In the genomic region with DNA sequence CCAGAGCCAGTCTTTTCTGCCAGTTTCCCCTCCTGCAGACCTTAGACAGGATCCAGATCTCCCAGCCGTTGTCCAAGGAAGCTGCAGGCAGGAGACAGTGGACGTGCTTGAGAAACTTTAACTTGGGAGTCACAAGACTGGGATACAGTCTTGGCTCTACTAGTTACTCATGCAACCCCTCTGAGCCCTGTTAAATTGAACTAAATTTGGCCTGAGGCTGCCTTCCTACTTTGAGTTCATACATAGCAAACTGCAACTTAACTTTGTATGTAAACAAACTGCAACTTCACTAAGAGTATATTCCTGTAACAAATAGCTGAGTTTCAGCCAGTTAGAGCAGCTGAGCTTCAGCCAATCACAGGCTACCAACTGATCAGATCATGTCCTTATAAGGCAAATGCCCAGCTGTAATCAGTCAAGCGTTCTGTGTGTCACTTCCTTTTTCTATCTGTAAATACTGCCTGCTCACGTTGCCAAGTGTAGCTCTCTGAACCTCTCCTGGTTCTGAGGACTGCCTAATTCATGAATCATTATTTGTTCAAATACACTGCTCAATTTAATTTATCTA, we compare ENCODE assay signal across 8 cellular contexts.
DNase-seq lines count a peak whose midpoint lies in the region; ATAC-seq and TF ChIP-seq lines count a peak whose summit lies in the region.

No MANE protein-coding gene starts in this region.

- H3K79me2 ChIP-seq in SK-N-SH (ENCODE audit: insufficient read depth), result no peaks in the 10 kb centered on the region

- H3K27me3 ChIP-seq in SK-N-SH (ENCODE audit: insufficient read depth) (no peaks in the 10 kb centered on the region), left ventricle myocardium inferior (ENCODE audit: low read depth) (no peaks in the 10 kb centered on the region), transverse colon (no peaks in the 10 kb centered on the region)

- TF ChIP-seq CTCF in SK-N-SH (IDR thresholded peaks at IDR 0.05) (no peak), left ventricle myocardium inferior (IDR thresholded peaks at IDR 0.05; ENCODE audit: borderline replicate concordance) (no peak), transverse colon (IDR thresholded peaks at IDR 0.05) (no peak)

- no peaks in the 10 kb centered on the region for H3K9me3 Mint-ChIP-seq in activated CD4-positive, alpha-beta T cell treated with anti-CD3 and anti-CD28 coated beads, Interleukin-2, amount 10 ng/mL, durations not matched to agents 24 days and 14 days
- H3K9me3 Mint-ChIP-seq in activated CD8-positive, alpha-beta memory T cell treated with anti-CD3 and anti-CD28 coated beads, Interleukin-2, amount 10 ng/mL, durations not matched to agents 7 days and 5 days (ENCODE audit: low read depth), result peaks cover 7% of the 10 kb centered on the region

- intact Hi-C loops in left ventricle myocardium inferior (cut with micrococcal nuclease) (no loop called here), transverse colon (cut with DNase I; ENCODE audit: low total_unique reads) (no loop called here)
- intact Hi-C loops in activated CD4-positive, alpha-beta T cell treated with anti-CD3 and anti-CD28 coated beads, Interleukin-2, amount 10 ng/mL, durations not matched to agents 24 days and 14 days (cut with micrococcal nuclease), result no loop called here

- TF ChIP-seq POLR2A in transverse colon (IDR thresholded peaks at IDR 0.05), result no peak

- 42% methylated on average over 4 of the region's 4 CpGs for WGBS in SK-N-SH (ENCODE audit: low lambda C conversion rate)
- 33 to 64% methylated on average over 2 to 4 of the region's 4 CpGs for WGBS in transverse colon (ENCODE audit: low coverage in 1 of 2), 2 donors

- peak overlapping the region; percentile 47; the same call in 1 of the 2 replicates for H2AFZ ChIP-seq in SK-N-SH (ENCODE audit: low read depth)

- no peak overlapping the region; the same call in 1 of the 2 replicates for H3K4me2 ChIP-seq in SK-N-SH

- H3K36me3 Mint-ChIP-seq in activated CD4-positive, alpha-beta T cell treated with anti-CD3 and anti-CD28 coated beads, Interleukin-2, amount 10 ng/mL, durations not matched to agents 24 days and 14 days (ENCODE audit: low read depth), result no peaks in the 10 kb centered on the region
- peaks cover 12% of the 10 kb centered on the region for H3K36me3 Mint-ChIP-seq in activated CD8-positive, alpha-beta memory T cell treated with anti-CD3 and anti-CD28 coated beads, Interleukin-2, amount 10 ng/mL, durations not matched to agents 7 days and 5 days

- H3K4me3 ChIP-seq in SK-N-SH (ENCODE audit: low read depth in 2 of 2, low read length in 1 of 2) (no peak overlapping the region), left ventricle myocardium inferior (no peak overlapping the region), transverse colon (no peak overlapping the region)

- CTCF ChIA-PET in SK-N-SH (lab: Yijun Ruan, JAX), result interaction anchor here (1.0 to 1.8 kb wide), 5 partner anchors 12 to 40 kb away, joined by 3 to 5 read pairs (median 3); no protein-coding TSS in a partner anchor
- CTCF ChIA-PET in activated CD8-positive, alpha-beta memory T cell treated with anti-CD3 and anti-CD28 coated beads, Interleukin-2, amount 10 ng/mL, durations not matched to agents 7 days and 5 days (lab: Charles Lee), result interaction anchor here (1.2 kb wide), 1 partner anchor 45 kb away, joined by 4 read pairs; no protein-coding TSS in a partner anchor

- no peaks in the 10 kb centered on the region for H3K4me1 Mint-ChIP-seq in activated CD4-positive, alpha-beta T cell treated with anti-CD3 and anti-CD28 coated beads, Interleukin-2, amount 10 ng/mL, durations not matched to agents 24 days and 14 days
- no peaks in the 10 kb centered on the region for H3K4me1 Mint-ChIP-seq in activated CD8-positive, alpha-beta memory T cell treated with anti-CD3 and anti-CD28 coated beads, Interleukin-2, amount 10 ng/mL, durations not matched to agents 7 days and 5 days

- ATAC-seq in HG03159 (IDR thresholded peaks at IDR 0.05; ENCODE audit: unreplicated experiment) (peak; percentile 79), HG02588 (IDR thresholded peaks at IDR 0.05; ENCODE audit: unreplicated experiment) (no peak)
- ATAC-seq in activated CD8-positive, alpha-beta memory T cell treated with anti-CD3 and anti-CD28 coated beads, Interleukin-2, amount 10 ng/mL, durations not matched to agents 7 days and 5 days, result no peak

- DNase-seq in CD1c-positive myeloid dendritic cell (ENCODE audit: extremely low spot score), result peak; percentile 30
- DNase-seq in SK-N-SH, result no peak
- no peak for DNase-seq in left ventricle myocardium inferior
- DNase-seq in transverse colon, result no peak
- DNase-seq in activated CD4-positive, alpha-beta T cell treated with anti-CD3 and anti-CD28 coated beads, Interleukin-2, amount 10 ng/mL, durations not matched to agents 24 days and 14 days, result no peak
- DNase-seq in activated CD8-positive, alpha-beta memory T cell treated with anti-CD3 and anti-CD28 coated beads, Interleukin-2, amount 10 ng/mL, durations not matched to agents 7 days and 5 days, result no peak

- peak overlapping the region; percentile 30 for H3K9ac ChIP-seq in SK-N-SH

- peak overlapping the region in 1 of 2 experiments; percentile 88; a peak in 2 of 4 replicates for H3K27ac ChIP-seq in SK-N-SH (ENCODE audit: low read depth in 2 of 2, low read length in 1 of 2)
- H3K27ac ChIP-seq in left ventricle myocardium inferior (replicated peaks), result peak overlapping the region; percentile 20
- peak overlapping the region; percentile 18 to 77 (median 70) for H3K27ac ChIP-seq in transverse colon

- H3K27ac Mint-ChIP-seq in activated CD4-positive, alpha-beta T cell treated with anti-CD3 and anti-CD28 coated beads, Interleukin-2, amount 10 ng/mL, durations not matched to agents 24 days and 14 days, result no peak overlapping the region
- no peak overlapping the region for H3K27ac Mint-ChIP-seq in activated CD8-positive, alpha-beta memory T cell treated with anti-CD3 and anti-CD28 coated beads, Interleukin-2, amount 10 ng/mL, durations not matched to agents 7 days and 5 days

- in situ Hi-C loops in transverse colon (cut with MboI; ENCODE audit: low pct_ligation_motif_present in 1 of 4, low pct_unique_long_range_greater_than_20kb in 1 of 4, low sequenced_read_pairs in 3 of 4), result no loop called here

- H3F3A ChIP-seq in SK-N-SH (replicated peaks; ENCODE audit: insufficient read depth), result peaks cover 27% of the 10 kb centered on the region

- 0 out of 2 replicates have a peak, but pooled peaks cover 2% of the 10 kb centered on the region for H3K9me2 ChIP-seq in SK-N-SH

- TF ChIP-seq EP300 in SK-N-SH (IDR thresholded peaks at IDR 0.05; ENCODE audit: borderline replicate concordance in 1 of 2, low read depth in 1 of 2, low read length in 1 of 2) (no peak), transverse colon (IDR thresholded peaks at IDR 0.05; ENCODE audit: low read depth) (no peak)

- peaks cover 0 to 8% of the 10 kb centered on the region in 2 experiments for H3K36me3 ChIP-seq in SK-N-SH (replicated peaks in 1 of 2; ENCODE audit: control insufficient read depth in 1 of 2, insufficient read depth in 2 of 2, low read length in 1 of 2)
- H3K36me3 ChIP-seq in left ventricle myocardium inferior, result no peaks in the 10 kb centered on the region
- no peaks in the 10 kb centered on the region for H3K36me3 ChIP-seq in transverse colon

- no peak overlapping the region for H3K4me3 Mint-ChIP-seq in activated CD4-positive, alpha-beta T cell treated with anti-CD3 and anti-CD28 coated beads, Interleukin-2, amount 10 ng/mL, durations not matched to agents 24 days and 14 days
- no peak overlapping the region for H3K4me3 Mint-ChIP-seq in activated CD8-positive, alpha-beta memory T cell treated with anti-CD3 and anti-CD28 coated beads, Interleukin-2, amount 10 ng/mL, durations not matched to agents 7 days and 5 days

- H3K9me3 ChIP-seq in SK-N-SH (peaks cover 22% of the 10 kb centered on the region), left ventricle myocardium inferior (replicated peaks) (peaks cover 19% of the 10 kb centered on the region), transverse colon (peaks cover 11 to 16% of the 10 kb centered on the region in 2 donors)

- no peaks in the 10 kb centered on the region for H3K27me3 Mint-ChIP-seq in activated CD4-positive, alpha-beta T cell treated with anti-CD3 and anti-CD28 coated beads, Interleukin-2, amount 10 ng/mL, durations not matched to agents 24 days and 14 days
- H3K27me3 Mint-ChIP-seq in activated CD8-positive, alpha-beta memory T cell treated with anti-CD3 and anti-CD28 coated beads, Interleukin-2, amount 10 ng/mL, durations not matched to agents 7 days and 5 days, result no peaks in the 10 kb centered on the region

- TF ChIP-seq RAD21 in SK-N-SH (IDR thresholded peaks at IDR 0.05; ENCODE audit: low read length), result no peak

- H4K20me1 ChIP-seq in SK-N-SH (ENCODE audit: insufficient read depth), result no peaks in the 10 kb centered on the region

- H3K4me1 ChIP-seq in SK-N-SH (ENCODE audit: control insufficient read depth in 1 of 2, insufficient read depth in 2 of 2, low read depth in 1 of 2, low read length in 1 of 2) (peaks cover 0 to 17% of the 10 kb centered on the region in 2 experiments; a peak in 3 of 4 replicates), left ventricle myocardium inferior (peaks cover 17% of the 10 kb centered on the region), transverse colon (peaks cover 0 to 14% (median 2%) of the 10 kb centered on the region in 4 donors)

- POLR2A ChIA-PET in SK-N-SH (lab: Yijun Ruan, JAX), result no interaction called here

TF ChIP-seq in SK-N-SH, 30 proteins besides CTCF, POLR2A, EP300 and RAD21 (continues in another document):
- TF ChIP-seq SIN3A (IDR thresholded peaks at IDR 0.05; ENCODE audit: borderline replicate concordance, low read depth, low read length), result no peak
- no peak for TF ChIP-seq MEF2A (IDR thresholded peaks at IDR 0.05; ENCODE audit: borderline replicate concordance, low read depth)
- TF ChIP-seq GATA2 (CRISPR knock-in tag; IDR thresholded peaks at IDR 0.05), result no peak
- TF ChIP-seq NFIC (IDR thresholded peaks at IDR 0.05; ENCODE audit: borderline replicate concordance), result no peak
- no peak for TF ChIP-seq GABPA (IDR thresholded peaks at IDR 0.05; ENCODE audit: low read depth)
- TF ChIP-seq TCF12 (IDR thresholded peaks at IDR 0.05), result peak; percentile 31
- no peak for TF ChIP-seq TEAD4 (IDR thresholded peaks at IDR 0.05; ENCODE audit: borderline replicate concordance, insufficient read depth)
- TF ChIP-seq SMC3 (IDR thresholded peaks at IDR 0.05; ENCODE audit: low read depth, low read length), result no peak
- TF ChIP-seq MAX (IDR thresholded peaks at IDR 0.05; ENCODE audit: low read depth), result no peak
- TF ChIP-seq YY1 (IDR thresholded peaks at IDR 0.05; ENCODE audit: low read depth), result no peak
- TF ChIP-seq ELF1 (IDR thresholded peaks at IDR 0.05), result no peak
- TF ChIP-seq FOSL2 (IDR thresholded peaks at IDR 0.05; ENCODE audit: borderline replicate concordance, low read depth), result 0 out of 2 replicates have a peak, but pooled peaks have one; percentile 40
- TF ChIP-seq NRF1 (IDR thresholded peaks at IDR 0.05; ENCODE audit: low read depth, low read length), result no peak
- no peak for TF ChIP-seq FOXJ3 (CRISPR knock-in tag; IDR thresholded peaks at IDR 0.05)
